Comparison of ENCODE assay signal across 15 cellular contexts in the genomic region with DNA sequence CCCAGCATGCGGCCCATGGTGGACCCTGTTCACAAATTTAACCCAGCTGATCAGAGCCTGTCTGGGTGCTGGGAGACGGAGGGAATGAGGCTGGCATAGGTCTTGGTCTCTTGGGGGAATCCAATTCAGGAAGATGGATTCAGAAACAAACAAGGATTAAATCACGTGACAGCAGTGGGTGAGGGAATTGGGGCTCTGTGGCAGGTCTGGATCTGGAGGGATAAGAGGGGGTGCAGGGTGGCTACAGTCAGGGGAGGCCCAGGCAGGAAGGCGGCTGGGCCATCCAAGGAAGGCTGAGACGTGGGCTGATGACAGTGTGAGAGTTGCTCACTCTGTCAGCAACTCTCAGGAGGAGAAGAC.
"Had no signal": no experiment of that assay in that cellular context is flagged by ENCODE, and none has a peak within 500 bp of the region (broad histone marks: within the 10 kb centered on the region; RNA-seq: fewer than 3 reads in every experiment).

No MANE protein-coding gene starts in this region.

- H3K4me3 Mint-ChIP-seq: activated B cell treated with CpG ODN at 0.5 μM for 24 hours; activated naive CD8-positive, alpha-beta T cell treated with anti-CD3 and anti-CD28 coated beads for 36 hours; activated T-cell treated with anti-CD3 and anti-CD28 coated beads, Interleukin-2, amount 50 U/mL, for 4 hours; neural crest cell had no signal

- H3K27ac Mint-ChIP-seq: activated B cell treated with CpG ODN at 0.5 μM for 24 hours; activated naive CD8-positive, alpha-beta T cell treated with anti-CD3 and anti-CD28 coated beads for 36 hours had no signal

- H3K4me1 Mint-ChIP-seq: activated naive CD8-positive, alpha-beta T cell treated with anti-CD3 and anti-CD28 coated beads for 36 hours; neural crest cell had no signal

- H3K27ac ChIP-seq: dorsolateral prefrontal cortex, pancreas, SK-N-MC, thyroid gland had no signal

- ATAC-seq: activated T-cell treated with anti-CD3 and anti-CD28 coated beads, Interleukin-2, amount 50 U/mL, for 4 hours; esophagus mucosa; pancreas had no signal

- H3K4me3 ChIP-seq: dorsolateral prefrontal cortex, pancreas, SK-N-MC, thyroid gland had no signal

- DNase-seq: activated B cell treated with CpG ODN at 0.5 μM for 24 hours; activated gamma-delta T cell treated with Interleukin-2 at 50 U/mL for 16 hours; activated naive CD8-positive, alpha-beta T cell treated with anti-CD3 and anti-CD28 coated beads for 36 hours; activated T-cell treated with anti-CD3 and anti-CD28 coated beads, Interleukin-2, amount 50 U/mL, for 4 hours; anterior cingulate cortex; cerebellar nuclear complex; glutamatergic neuron; mammary epithelial cell; T-helper 1 cell; thyroid gland had no signal
